ENCODE assay signal across 17 cellular contexts in the genomic region with DNA sequence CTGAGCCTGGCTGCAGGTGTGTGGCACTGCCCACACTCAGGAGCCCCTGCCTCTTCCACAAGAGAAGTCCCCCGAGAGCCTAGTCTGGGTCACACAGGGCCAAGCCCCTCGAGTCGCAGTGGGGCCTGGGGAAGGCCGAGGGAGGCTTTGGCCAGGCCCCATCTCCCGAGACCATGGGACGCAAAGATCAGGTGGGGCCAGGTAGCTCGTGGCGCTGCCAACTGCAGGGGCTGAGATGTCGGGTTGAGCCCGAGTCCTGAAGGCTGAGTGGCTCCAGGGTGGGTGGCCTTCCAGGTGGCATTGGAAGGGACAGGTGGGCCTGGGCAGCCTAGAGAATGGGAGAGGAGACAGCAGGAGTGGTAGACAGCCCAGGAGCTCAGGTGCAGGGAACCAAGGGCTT. TPM values are rescaled to one million over a fixed set of nuclear protein-coding genes. Genes with fewer than 3 reads are reported as not detected.
DNase-seq lines count a peak whose midpoint lies in the region; ATAC-seq, FAIRE-seq and TF ChIP-seq lines count a peak whose summit lies in the region.
"Had no signal": no experiment of that assay in that cellular context is flagged by ENCODE, and none has a peak within 500 bp of the region (broad histone marks: within the 10 kb centered on the region; RNA-seq: fewer than 3 reads in every experiment).

No MANE protein-coding gene starts in this region.

- H3K9me3 Mint-ChIP-seq in Calu3 (ENCODE audit: low read depth, unreplicated experiment), result no peaks in the 10 kb centered on the region

- H3K9ac ChIP-seq in K562 (ENCODE audit: insufficient read depth in 1 of 2, low read depth in 2 of 2, low read length in 2 of 2), result no peak overlapping the region; a peak in 1 of 4 replicates

- H3K4me1 ChIP-seq in K562 (replicated peaks in 1 of 2; ENCODE audit: control insufficient read depth in 2 of 2, insufficient read depth in 2 of 2, low read length in 2 of 2) (peaks cover 5 to 66% of the 10 kb centered on the region in 2 experiments; a peak in 4 of 5 replicates), osteoblast (ENCODE audit: insufficient read depth, low read length) (peaks cover 37% of the 10 kb centered on the region)

- H3K36me3 Mint-ChIP-seq in Calu3 (ENCODE audit: insufficient read depth, unreplicated experiment), result peaks cover 44% of the 10 kb centered on the region

- in situ Hi-C loops in K562 (cut with MboI), result no loop called here

- ATAC-seq in K562 (no peak), HG03469 (IDR thresholded peaks at IDR 0.05; ENCODE audit: unreplicated experiment) (no peak)

- 95% methylated on average over 8 of the region's 10 CpGs for WGBS in K562 (ENCODE audit: insufficient coverage, low coverage, missing lambda C conversion rate)

- BruUV-seq in Calu3 (replicated peaks; lab: Mats Ljungman, UMichigan), result no TSS peak
- BruUV-seq in K562 (replicated peaks; lab: Mats Ljungman, UMichigan), result no TSS peak

- H2AFZ ChIP-seq in K562 (ENCODE audit: low read depth, low read length) (no peak overlapping the region), osteoblast (ENCODE audit: low read length) (no peak overlapping the region)

- H3K4me1 Mint-ChIP-seq in Calu3 (ENCODE audit: low read depth, unreplicated experiment), result peaks cover 54% of the 10 kb centered on the region

- H3K36me3 ChIP-seq in K562 (ENCODE audit: control insufficient read depth, insufficient read depth, low read length), result peaks cover 56% of the 10 kb centered on the region; the same call in 2 of the 3 replicates
- peaks cover 7% of the 10 kb centered on the region for H3K36me3 ChIP-seq in osteoblast (ENCODE audit: insufficient read depth, low read length)

- no peaks in the 10 kb centered on the region for H3K27me3 Mint-ChIP-seq in Calu3 (ENCODE audit: unreplicated experiment)

- CTCF ChIA-PET in Calu3 (lab: Charles Lee), result interaction anchor here (0.9 kb wide), 1 partner anchor 126 kb away, joined by 3 read pairs; no protein-coding TSS in a partner anchor
- CTCF ChIA-PET in K562 (lab: Yijun Ruan, JAX; ENCODE audit: low intra/inter-chr PET ratio), result no interaction called here

- H3K9me1 ChIP-seq in K562 (ENCODE audit: control insufficient read depth, insufficient read depth, low read length), result peaks cover 4% of the 10 kb centered on the region

- POLR2A ChIA-PET in K562 (lab: Yijun Ruan, JAX), result interaction anchor here (0.6 to 1.2 kb wide), 5 partner anchors 10 to 198 kb away, joined by 3 to 5 read pairs (median 3); no protein-coding TSS in a partner anchor

- H3K79me2 ChIP-seq in K562 (ENCODE audit: control insufficient read depth, insufficient read depth, low read length) (peaks cover 77% of the 10 kb centered on the region), osteoblast (ENCODE audit: insufficient read depth, low read length) (peaks cover 96% of the 10 kb centered on the region)

- no peak overlapping the region for H3K27ac ChIP-seq in K562 (ENCODE audit: extremely low read depth, low read depth, low read length)
- peak overlapping the region; percentile 53 for H3K27ac ChIP-seq in osteoblast (ENCODE audit: low read depth, low read length)

- DNase-seq in Calu3 (no peak), K562 (ENCODE audit: extremely low read depth in 1 of 4, low spot score in 3 of 4) (no peak), osteoblast (ENCODE audit: insufficient read length, low spot score, missing footprints) (no peak), epidermal melanocyte (ENCODE audit: insufficient read length, low spot score) (no peak), SIG-M5 treated with dmso at 0.1 percent for 504 hours (lab: John Stamatoyannopoulos, UW; ENCODE audit: unreplicated experiment) (no peak)
- DNase-seq: activated CD4-positive, alpha-beta T cell treated with anti-CD3 and anti-CD28 coated beads, Interleukin-2, amount 50 U/mL, for 48 hours; dermis blood vessel endothelial cell; DMS 273 treated with DMSO at 0.1 percent for 48 hours; NCI-H1694; NCI-H69; Right ventricle myocardium superior; stimulated activated CD8-positive, alpha-beta memory T cell treated with anti-CD3 and anti-CD28 coated beads, Interleukin-4, amount 100 ng/mL, for 48 hours; T1000 had no signal

- H3K27me3 ChIP-seq in K562 (ENCODE audit: control insufficient read depth in 2 of 2, insufficient read depth in 2 of 2, low read length in 2 of 2) (no peaks in the 10 kb centered on the region), osteoblast (ENCODE audit: insufficient read depth, low read length) (no peaks in the 10 kb centered on the region)

- H3K9me3 ChIP-seq in K562 (replicated peaks; ENCODE audit: control insufficient read depth, insufficient read depth, low read depth, low read length), result peaks cover 3% of the 10 kb centered on the region
- no peaks in the 10 kb centered on the region for H3K9me3 ChIP-seq in osteoblast (ENCODE audit: low read depth, low read length)
- H3K9me3 ChIP-seq: mucosa of descending colon had no signal

- TF ChIP-seq EP300 in K562 (IDR thresholded peaks at IDR 0.05; ENCODE audit: low read length), result no peak

- H3K4me2 ChIP-seq in K562 (ENCODE audit: insufficient read depth, low read length), result no peak overlapping the region
- no peak overlapping the region for H3K4me2 ChIP-seq in osteoblast (ENCODE audit: insufficient read depth, low read length)

- intact Hi-C loops in Calu3 (cut with micrococcal nuclease; ENCODE audit: unreplicated experiment), result no loop called here
- intact Hi-C loops in K562 (cut with micrococcal nuclease), result no loop called here

- TF ChIP-seq CTCF in Calu3 (IDR thresholded peaks at IDR 0.05; ENCODE audit: unreplicated experiment) (no peak), K562 (IDR thresholded peaks at IDR 0.05 in 2 of 3, conservative IDR thresholded peaks at IDR 0.05 in 1 of 3; ENCODE audit: insufficient read depth in 2 of 3, low read depth in 1 of 3, low read length in 3 of 3) (no peak), osteoblast (IDR thresholded peaks at IDR 0.05; ENCODE audit: extremely low read depth, low read depth, low read length) (no peak)

- no peak for FAIRE-seq in K562 (lab: Jason Lieb, UNC)
- FAIRE-seq: astrocyte, H54 had no signal

- no peak for TF ChIP-seq POLR2A in K562 (conservative IDR thresholded peaks at IDR 0.05)

- no peak overlapping the region for H3K27ac Mint-ChIP-seq in Calu3 (ENCODE audit: unreplicated experiment)

- TF ChIP-seq RAD21 in K562 (CRISPR knock-in tag; conservative IDR thresholded peaks at IDR 0.05 in 1 of 2, IDR thresholded peaks at IDR 0.05 in 1 of 2), result no peak

- H4K20me1 ChIP-seq in K562 (replicated peaks; ENCODE audit: control insufficient read depth, insufficient read depth, low read length) (peaks cover 16% of the 10 kb centered on the region; the same call in 1 of the 2 replicates), osteoblast (ENCODE audit: insufficient read depth, low read length) (peaks cover 63% of the 10 kb centered on the region)

- peak overlapping the region; percentile 21 for H3K4me3 Mint-ChIP-seq in Calu3 (ENCODE audit: low read depth, unreplicated experiment)

- H3K4me3 ChIP-seq in K562, result no peak overlapping the region
- no peak overlapping the region for H3K4me3 ChIP-seq in osteoblast (ENCODE audit: insufficient read depth, low read length)
- H3K4me3 ChIP-seq: mucosa of descending colon had no signal

RNA-seq across cellular contexts. Expression of a gene that starts 6.3 kb away (rescaled TPM):
- total RNA-seq in Calu3 (2022) (118 and 127 TPM in 2 replicates), K562 (2014; rRNA removed) (55.5 and 79.2 TPM in 2 replicates), K562 (2014; rRNA removed; fragmentation: Illumina TruSeq; extraction: Trizol) (24.3 and 29.9 TPM in 2 replicates), K562 (2015; rRNA removed; fragmentation: Illumina TruSeq; extraction: Trizol) (42.8 and 45.9 TPM in 2 replicates), K562 (2021) (109 and 113 TPM in 2 replicates), osteoblast (49.5 and 56.1 TPM in 2 replicates)
- 31.9 and 110 TPM in 2 replicates for total RNA-seq in K562 (2011; cell fraction: chromatin; rRNA removed; ENCODE audit: low replicate concordance)
- 74.5 and 76.3 TPM in 2 replicates for total RNA-seq in K562 (2011; cell fraction: nucleolus; rRNA removed)
- total RNA-seq in K562 (2011; cell fraction: nucleoplasm; rRNA removed), result 45.7 and 51.9 TPM in 2 replicates
- polyA plus RNA-seq in K562 (2011; rRNA removed) (41.6 and 61.6 TPM in 2 replicates), K562 (2014; fragmentation: Illumina TruSeq; extraction: Trizol) (40.8 and 76.8 TPM in 2 replicates), K562 (2014; fragmentation: Nextera tagmentation; extraction: Ambion mirVana) (1 to 10 TPM; 1.1 to 1.5 TPM), K562 (2014; rRNA removed) (55.5 and 63.3 TPM in 2 replicates)
- 63.2 and 103 TPM in 2 replicates for polyA plus RNA-seq in K562 (2011; cell fraction: cytosol; rRNA removed)
- polyA plus RNA-seq in K562 (2011; cell fraction: nucleus; rRNA removed), result 105 and 141 TPM in 2 replicates
- 99.7 and 110 TPM in 2 replicates for polyA plus RNA-seq in K562 (2012)
- polyA minus RNA-seq in K562 (2011; rRNA and poly(A)+ RNA removed), result 24.9 and 30.1 TPM in 2 replicates
- 51.2 and 66.0 TPM in 2 replicates for polyA minus RNA-seq in K562 (2011; cell fraction: cytosol; rRNA and poly(A)+ RNA removed)
- 25.8 and 29.9 TPM in 2 replicates for polyA minus RNA-seq in K562 (2011; cell fraction: nucleus; rRNA and poly(A)+ RNA removed)

RNA-seq across cellular contexts. Expression of a gene that starts 13.5 kb away (rescaled TPM):
- total RNA-seq in Calu3 (2022) (10.8 and 12.3 TPM in 2 replicates), K562 (2014; rRNA removed) (2.9 and 3.5 TPM in 2 replicates), K562 (2014; rRNA removed; fragmentation: Illumina TruSeq; extraction: Trizol) (0.58 and 0.77 TPM in 2 replicates), K562 (2015; rRNA removed; fragmentation: Illumina TruSeq; extraction: Trizol) (0.94 and 1.8 TPM in 2 replicates), K562 (2021) (3.0 and 3.1 TPM in 2 replicates), osteoblast (0.36 and 0.59 TPM in 2 replicates)
- total RNA-seq in K562 (2011; cell fraction: chromatin; rRNA removed; ENCODE audit: low replicate concordance), result 8.2 and 15.9 TPM in 2 replicates
- 15.8 and 18.8 TPM in 2 replicates for total RNA-seq in K562 (2011; cell fraction: nucleolus; rRNA removed)
- 11.4 and 14.5 TPM in 2 replicates for total RNA-seq in K562 (2011; cell fraction: nucleoplasm; rRNA removed)
- polyA plus RNA-seq in K562 (2011; rRNA removed) (5.3 and 13.0 TPM in 2 replicates), K562 (2014; fragmentation: Illumina TruSeq; extraction: Trizol) (2.1 and 2.2 TPM in 2 replicates), K562 (2014; fragmentation: Nextera tagmentation; extraction: Ambion mirVana) (under 1 TPM; 0.25 to 0.63 TPM), K562 (2014; rRNA removed) (3.8 and 6.1 TPM in 2 replicates)
- polyA plus RNA-seq in K562 (2011; cell fraction: cytosol; rRNA removed), result 4.8 and 7.7 TPM in 2 replicates
- polyA plus RNA-seq in K562 (2011; cell fraction: nucleus; rRNA removed), result 65.3 and 85.4 TPM in 2 replicates
- polyA plus RNA-seq in K562 (2012), result 6.6 and 10.4 TPM in 2 replicates
- polyA minus RNA-seq in K562 (2011; rRNA and poly(A)+ RNA removed), result 1.2 and 2.2 TPM in 2 replicates
- 1.8 TPM in 1 of 2 replicates, not detected in the other for polyA minus RNA-seq in K562 (2011; cell fraction: cytosol; rRNA and poly(A)+ RNA removed)
- 4.6 and 8.0 TPM in 2 replicates for polyA minus RNA-seq in K562 (2011; cell fraction: nucleus; rRNA and poly(A)+ RNA removed)

RNA-seq across cellular contexts. Expression of a gene that starts 26.2 kb away (rescaled TPM):
- 82.0 and 86.0 TPM in 2 replicates for total RNA-seq in Calu3 (2022)
- total RNA-seq in K562 (2011; cell fraction: chromatin; rRNA removed; ENCODE audit: low replicate concordance), result 153 and 616 TPM in 2 replicates
- total RNA-seq in K562 (2011; cell fraction: nucleolus; rRNA removed), result 429 and 449 TPM in 2 replicates
- 168 and 178 TPM in 2 replicates for total RNA-seq in K562 (2011; cell fraction: nucleoplasm; rRNA removed)
- 35.9 and 37.1 TPM in 2 replicates for total RNA-seq in K562 (2014; rRNA removed)
- 4.5 and 7.0 TPM in 2 replicates for total RNA-seq in K562 (2014; rRNA removed; fragmentation: Illumina TruSeq; extraction: Trizol)
- total RNA-seq in K562 (2015; rRNA removed; fragmentation: Illumina TruSeq; extraction: Trizol), result 20.2 and 23.9 TPM in 2 replicates
- total RNA-seq in K562 (2021), result 65.5 and 93.5 TPM in 2 replicates
- polyA plus RNA-seq in K562 (2011; rRNA removed), result 12.6 and 21.4 TPM in 2 replicates
- 19.4 and 51.6 TPM in 2 replicates for polyA plus RNA-seq in K562 (2011; cell fraction: cytosol; rRNA removed)
- 204 and 342 TPM in 2 replicates for polyA plus RNA-seq in K562 (2011; cell fraction: nucleus; rRNA removed)
- polyA plus RNA-seq in K562 (2012), result 41.5 and 96.4 TPM in 2 replicates
- 6.9 and 21.8 TPM in 2 replicates for polyA plus RNA-seq in K562 (2014; fragmentation: Illumina TruSeq; extraction: Trizol)
- polyA plus RNA-seq in K562 (2014; fragmentation: Nextera tagmentation; extraction: Ambion mirVana), result under 1 TPM; 0.23 to 0.28 TPM
- 42.3 and 54.4 TPM in 2 replicates for polyA plus RNA-seq in K562 (2014; rRNA removed)
- polyA minus RNA-seq in K562 (2011; rRNA and poly(A)+ RNA removed), result 11.9 and 18.2 TPM in 2 replicates
- polyA minus RNA-seq in K562 (2011; cell fraction: cytosol; rRNA and poly(A)+ RNA removed), result 46.2 and 53.6 TPM in 2 replicates
- 87.5 and 110 TPM in 2 replicates for polyA minus RNA-seq in K562 (2011; cell fraction: nucleus; rRNA and poly(A)+ RNA removed)
- 139 and 180 TPM in 2 replicates for total RNA-seq in osteoblast

RNA-seq across cellular contexts. Expression of a gene that starts 34.5 kb away (rescaled TPM):
- total RNA-seq in Calu3 (2022) (1.4 and 2.6 TPM in 2 replicates), K562 (2014; rRNA removed) (1.5 and 2.6 TPM in 2 replicates), K562 (2014; rRNA removed; fragmentation: Illumina TruSeq; extraction: Trizol) (0.10 and 0.15 TPM in 2 replicates), K562 (2015; rRNA removed; fragmentation: Illumina TruSeq; extraction: Trizol) (0.68 and 1.7 TPM in 2 replicates), K562 (2021) (4.5 and 7.0 TPM in 2 replicates), osteoblast (not detected in 2 replicates)
- total RNA-seq in K562 (2011; cell fraction: chromatin; rRNA removed; ENCODE audit: low replicate concordance), result 3.2 and 16.5 TPM in 2 replicates
- 11.3 and 11.6 TPM in 2 replicates for total RNA-seq in K562 (2011; cell fraction: nucleolus; rRNA removed)
- 3.2 and 5.9 TPM in 2 replicates for total RNA-seq in K562 (2011; cell fraction: nucleoplasm; rRNA removed)
- polyA plus RNA-seq in K562 (2011; rRNA removed) (0.84 and 1.9 TPM in 2 replicates), K562 (2014; fragmentation: Illumina TruSeq; extraction: Trizol) (0.28 and 0.73 TPM in 2 replicates), K562 (2014; fragmentation: Nextera tagmentation; extraction: Ambion mirVana) (not detected), K562 (2014; rRNA removed) (3.1 and 3.7 TPM in 2 replicates)
- polyA plus RNA-seq in K562 (2011; cell fraction: cytosol; rRNA removed), result 1.4 and 1.9 TPM in 2 replicates
- polyA plus RNA-seq in K562 (2011; cell fraction: nucleus; rRNA removed), result 6.6 and 12.7 TPM in 2 replicates
- 1.7 and 2.9 TPM in 2 replicates for polyA plus RNA-seq in K562 (2012)
- polyA minus RNA-seq in K562 (2011; rRNA and poly(A)+ RNA removed), result 0.32 and 0.90 TPM in 2 replicates
- polyA minus RNA-seq in K562 (2011; cell fraction: cytosol; rRNA and poly(A)+ RNA removed), result 1.1 and 1.5 TPM in 2 replicates
- polyA minus RNA-seq in K562 (2011; cell fraction: nucleus; rRNA and poly(A)+ RNA removed), result 2.0 and 2.2 TPM in 2 replicates

RNA-seq across cellular contexts. Expression of a gene that starts 43.3 kb away (rescaled TPM):
- total RNA-seq in Calu3 (2022) (58.0 and 59.7 TPM in 2 replicates), K562 (2014; rRNA removed) (83.0 and 110 TPM in 2 replicates), K562 (2014; rRNA removed; fragmentation: Illumina TruSeq; extraction: Trizol) (2.6 and 4.3 TPM in 2 replicates), K562 (2015; rRNA removed; fragmentation: Illumina TruSeq; extraction: Trizol) (15.7 and 16.0 TPM in 2 replicates), K562 (2021) (79.1 and 85.0 TPM in 2 replicates), osteoblast (30.8 and 44.2 TPM in 2 replicates)
- total RNA-seq in K562 (2011; cell fraction: chromatin; rRNA removed; ENCODE audit: low replicate concordance), result 73.3 and 236 TPM in 2 replicates
- total RNA-seq in K562 (2011; cell fraction: nucleolus; rRNA removed), result 205 and 257 TPM in 2 replicates
- 108 and 122 TPM in 2 replicates for total RNA-seq in K562 (2011; cell fraction: nucleoplasm; rRNA removed)
- polyA plus RNA-seq in K562 (2011; rRNA removed) (76.1 and 91.6 TPM in 2 replicates), K562 (2014; fragmentation: Illumina TruSeq; extraction: Trizol) (43.3 and 74.6 TPM in 2 replicates), K562 (2014; fragmentation: Nextera tagmentation; extraction: Ambion mirVana) (1 to 10 TPM; 1.5 to 9.8 TPM), K562 (2014; rRNA removed) (116 TPM in 2 replicates)
- 165 and 312 TPM in 2 replicates for polyA plus RNA-seq in K562 (2011; cell fraction: cytosol; rRNA removed)
- 329 and 477 TPM in 2 replicates for polyA plus RNA-seq in K562 (2011; cell fraction: nucleus; rRNA removed)
- 71.4 and 87.7 TPM in 2 replicates for polyA plus RNA-seq in K562 (2012)
- polyA minus RNA-seq in K562 (2011; rRNA and poly(A)+ RNA removed), result 19.6 and 40.3 TPM in 2 replicates
- 53.2 and 86.4 TPM in 2 replicates for polyA minus RNA-seq in K562 (2011; cell fraction: cytosol; rRNA and poly(A)+ RNA removed)
- 96.5 and 139 TPM in 2 replicates for polyA minus RNA-seq in K562 (2011; cell fraction: nucleus; rRNA and poly(A)+ RNA removed)
